In the genomic region with DNA sequence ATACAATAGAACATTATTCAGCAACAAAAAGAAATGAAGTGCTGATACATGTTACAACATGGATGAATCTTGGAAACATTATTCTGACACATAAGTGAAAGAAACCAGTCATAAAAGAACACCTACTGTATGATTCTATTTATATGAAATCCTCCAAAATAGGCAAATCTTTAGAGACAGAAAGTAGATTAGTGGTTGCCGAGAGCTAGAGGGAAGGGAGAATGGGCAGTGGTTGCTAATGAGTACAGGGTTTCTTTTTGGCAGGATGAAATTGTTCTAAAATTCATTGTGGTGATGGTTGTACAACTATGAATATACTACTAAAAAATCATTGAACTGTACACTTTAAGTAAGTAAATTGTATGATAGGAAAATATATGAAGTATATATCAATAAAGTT, we compare ENCODE assay signal across 28 cellular contexts. TPM values are rescaled to one million over a fixed set of nuclear protein-coding genes. Genes with fewer than 3 reads are reported as not detected.
DNase-seq lines count a peak whose midpoint lies in the region; ATAC-seq, FAIRE-seq and TF ChIP-seq lines count a peak whose summit lies in the region.
"Had no signal": no experiment of that assay in that cellular context is flagged by ENCODE, and none has a peak within 500 bp of the region (broad histone marks: within the 10 kb centered on the region; RNA-seq: fewer than 3 reads in every experiment).

No MANE protein-coding gene starts in this region.

- in situ Hi-C loops in GM12878 (cut with MboI), result no loop called here

- peak; percentile 75 for FAIRE-seq in GM12878 (lab: Jason Lieb, UNC)
- FAIRE-seq: A204.1, D721Med, GM12892, RCC 7860 had no signal

- no peaks in the 10 kb centered on the region for H3K9me3 ChIP-seq in GM12878 (replicated peaks; ENCODE audit: control insufficient read depth, insufficient read depth, low read length)
- H3K9me3 ChIP-seq: BLaER1 treated with 17β-estradiol and CSF1 and Interleukin-3, amounts not matched to agents 10 nM and 100 nM had no signal

- no peak for TF ChIP-seq RAD21 in GM12878 (IDR thresholded peaks at IDR 0.05; ENCODE audit: insufficient read depth, low read depth, low read length)

- RAD21 ChIA-PET in GM12878 (lab: Charles Lee; ENCODE audit: unreplicated experiment), result no interaction called here

- no peaks in the 10 kb centered on the region for H3K36me3 ChIP-seq in GM12878 (ENCODE audit: control insufficient read depth in 2 of 2, insufficient read depth in 2 of 2, low read length in 1 of 2)
- H3K36me3 ChIP-seq: BLaER1 treated with 17β-estradiol and CSF1 and Interleukin-3, amounts not matched to agents 10 nM and 100 nM had no signal

- H3K27ac ChIP-seq in GM12878 (ENCODE audit: control insufficient read depth, insufficient read depth), result no peak overlapping the region
- H3K27ac ChIP-seq: BLaER1 treated with 17β-estradiol and CSF1 and Interleukin-3, amounts not matched to agents 10 nM and 100 nM; SK-N-MC had no signal

- WGBS in GM12878 (ENCODE audit: insufficient coverage, insufficient replicate concordance, low lambda C conversion rate, missing lambda C conversion rate), result 0% methylated on average over 1 of the region's 1 CpG

- TF ChIP-seq POLR2A in GM12878 (IDR thresholded peaks at IDR 0.05; ENCODE audit: low read depth, low read length), result no peak

- H3K4me3 ChIP-seq in GM12878, result no peak overlapping the region
- H3K4me3 ChIP-seq: BLaER1 treated with 17β-estradiol and CSF1 and Interleukin-3, amounts not matched to agents 10 nM and 100 nM; SK-N-MC had no signal

- CTCF ChIA-PET in GM12878 (lab: Yijun Ruan, JAX), result interaction anchor here (1.0 to 1.6 kb wide), 3 partner anchors 62 to 464 kb away, joined by 4 to 8 read pairs (median 4); no protein-coding TSS in a partner anchor

- TF ChIP-seq EP300 in GM12878 (IDR thresholded peaks at IDR 0.05; ENCODE audit: borderline replicate concordance in 1 of 2, control insufficient read depth in 1 of 2, low read depth in 2 of 2, low read length in 2 of 2), result no peak

- POLR2A ChIA-PET in GM12878 (lab: Charles Lee), result no interaction called here

- H3K4me1 ChIP-seq in GM12878 (ENCODE audit: control insufficient read depth, insufficient read depth, low read length), result peaks cover 4% of the 10 kb centered on the region; the same call in 1 of the 2 replicates

- no peak for TF ChIP-seq CTCF in GM12878 (IDR thresholded peaks at IDR 0.05 in 2 of 3, conservative IDR thresholded peaks at IDR 0.05 in 1 of 3; ENCODE audit: control insufficient read depth in 2 of 3, extremely low read depth in 1 of 3, insufficient read depth in 1 of 3, low read depth in 3 of 3, low read length in 3 of 3)

- no peaks in the 10 kb centered on the region for H3K27me3 ChIP-seq in GM12878 (replicated peaks in 1 of 2; ENCODE audit: control insufficient read depth in 2 of 2, insufficient read depth in 2 of 2, low read length in 1 of 2)
- H3K27me3 ChIP-seq: BLaER1 treated with 17β-estradiol and CSF1 and Interleukin-3, amounts not matched to agents 10 nM and 100 nM had no signal

- no peak overlapping the region for H2AFZ ChIP-seq in GM12878 (ENCODE audit: control insufficient read depth, low read depth, low read length)

- no peak overlapping the region for H3K9ac ChIP-seq in GM12878 (ENCODE audit: control insufficient read depth, insufficient read depth, low read length)
- H3K9ac ChIP-seq: BLaER1 treated with 17β-estradiol and CSF1 and Interleukin-3, amounts not matched to agents 10 nM and 100 nM had no signal

- no peaks in the 10 kb centered on the region for H4K20me1 ChIP-seq in GM12878 (ENCODE audit: control insufficient read depth, insufficient read depth)
- H4K20me1 ChIP-seq: BLaER1 treated with 17β-estradiol and CSF1 and Interleukin-3, amounts not matched to agents 10 nM and 100 nM had no signal

- SMC1A ChIA-PET in GM12878 (lab: Charles Lee; ENCODE audit: uncharacterized antibody, unreplicated experiment), result interaction anchor here (0.7 to 1.2 kb wide), 2 partner anchors 62 to 111 kb away, joined by 3 read pairs; no protein-coding TSS in a partner anchor

- no peaks in the 10 kb centered on the region for H3K79me2 ChIP-seq in GM12878 (ENCODE audit: control insufficient read depth, insufficient read depth, low read length)

- intact Hi-C loops in GM12878 (cut with micrococcal nuclease; ENCODE audit: unreplicated experiment), result no loop called here

- ATAC-seq in GM18858 (IDR thresholded peaks at IDR 0.05; ENCODE audit: unreplicated experiment) (peak; percentile 44), GM21717 (IDR thresholded peaks at IDR 0.05; ENCODE audit: unreplicated experiment) (peak; percentile 72), HG03039 (IDR thresholded peaks at IDR 0.05; ENCODE audit: unreplicated experiment) (peak; percentile 51), GM12878 (peak; percentile 36), GM19395 (IDR thresholded peaks at IDR 0.05; ENCODE audit: unreplicated experiment) (no peak)

- DNase-seq in GM12878 (ENCODE audit: low read depth, low spot score), result no peak
- DNase-seq in NCI-H2227 treated with DMSO at 0.1 percent for 48 hours (lab: John Stamatoyannopoulos, UW), result no peak
- DNase-seq in DMS 273 treated with DMSO at 0.1 percent for 48 hours (lab: John Stamatoyannopoulos, UW), result no peak
- DNase-seq: AML-193; CD4-positive, alpha-beta T cell; EL; GDM1; KBM-7; NCI-H1048; NCI-H1417; NCI-H1694 treated with DMSO at 0.1 percent for 48 hours; NCI-H2081; NCI-H2171; NCI-H345; NCI-H510A treated with DMSO at 0.1 percent for 48 hours; NCI-H748 treated with DMSO at 0.1 percent for 48 hours; SIG-M5; T-helper 9 cell had no signal

- BruUV-seq in GM12878 (replicated peaks; lab: Mats Ljungman, UMichigan), result no TSS peak

- H3K4me2 ChIP-seq in GM12878 (ENCODE audit: control insufficient read depth, insufficient read depth), result no peak overlapping the region; the same call in 1 of the 2 replicates
- H3K4me2 ChIP-seq: BLaER1 treated with 17β-estradiol and CSF1 and Interleukin-3, amounts not matched to agents 10 nM and 100 nM had no signal

TF ChIP-seq in GM12878, 131 proteins besides CTCF, POLR2A, EP300 and RAD21:
- TF ChIP-seq WRNIP1 (IDR thresholded peaks at IDR 0.05; ENCODE audit: borderline replicate concordance, low read depth, low read length), result no peak

RNA-seq across cellular contexts. Expression of gene LRRC58, which starts 6.3 kb away (rescaled TPM):
- total RNA-seq in GM12878 (2013; cell fraction: nucleolus; rRNA removed), result 32.9 and 33.4 TPM in 2 replicates
- 28.5 and 33.2 TPM in 2 replicates for total RNA-seq in GM12878 (2014; rRNA removed)
- 28.0 and 29.5 TPM in 2 replicates for total RNA-seq in GM12878 (2014; rRNA removed; fragmentation: Illumina TruSeq; extraction: Trizol)
- 17.9 and 19.7 TPM in 2 replicates for total RNA-seq in GM12878 (2021)
- 4.6 TPM for polyA plus RNA-seq in GM12878 (2011; ENCODE audit: low read depth)
- 29.1 and 46.8 TPM in 2 replicates for polyA plus RNA-seq in GM12878 (2011; rRNA removed)
- polyA plus RNA-seq in GM12878 (2011; cell fraction: cytosol; rRNA removed), result 12.1 and 12.6 TPM in 2 replicates
- polyA plus RNA-seq in GM12878 (2011; cell fraction: nucleus; rRNA removed), result 5.3 and 6.1 TPM in 2 replicates
- polyA plus RNA-seq in GM12878 (2012), result 9.2 and 11.3 TPM in 2 replicates
- 25.0 and 28.0 TPM in 2 replicates for polyA plus RNA-seq in GM12878 (2014; fragmentation: Illumina TruSeq; extraction: Trizol)
- 1 to 10 TPM; 7.7 to 8.0 TPM for polyA plus RNA-seq in GM12878 (2014; fragmentation: Nextera tagmentation; extraction: Ambion mirVana)
- 12.9 and 14.8 TPM in 2 replicates for polyA plus RNA-seq in GM12878 (2014; rRNA removed)
- polyA plus RNA-seq in GM12878 (2016; fragmentation: Nextera tagmentation; extraction: Ambion mirVana), result 10 to 100 TPM; 17.7 to 17.9 TPM
- polyA minus RNA-seq in GM12878 (2011; rRNA and poly(A)+ RNA removed), result 25.7 and 34.4 TPM in 2 replicates
- polyA minus RNA-seq in GM12878 (2011; cell fraction: cytosol; rRNA and poly(A)+ RNA removed), result 13.9 and 15.2 TPM in 2 replicates
- 7.4 and 12.2 TPM in 2 replicates for polyA minus RNA-seq in GM12878 (2011; cell fraction: nucleus; rRNA and poly(A)+ RNA removed)
